8 cellular contexts compared by ENCODE assay signal in genomic region chr16:58678716-58679115, GRCh38. TPM values are rescaled to one million over a fixed set of nuclear protein-coding genes. Genes with fewer than 3 reads are reported as not detected.
DNase-seq lines count a peak whose midpoint lies in the region; ATAC-seq and TF ChIP-seq lines count a peak whose summit lies in the region.

No MANE protein-coding gene starts in this region.

- H3K9me3 ChIP-seq in sigmoid colon: no peaks in the 10 kb centered on the region
- H3K9me3 ChIP-seq in stomach: no peaks in the 10 kb centered on the region

- H3K27me3 ChIP-seq in sigmoid colon: no peaks in the 10 kb centered on the region
- no peaks in the 10 kb centered on the region for H3K27me3 ChIP-seq in stomach

- DNase-seq in DMS53 (lab: John Stamatoyannopoulos, UW) (peak; percentile 23), DMS53 treated with DMSO at 0.1 percent for 48 hours (lab: John Stamatoyannopoulos, UW; ENCODE audit: unreplicated experiment) (no peak), RKO (ENCODE audit: low spot score) (peak; percentile 49), foreskin fibroblast (peak; percentile 25 to 65), sigmoid colon (peak; percentile 71), NCI-H187 (lab: John Stamatoyannopoulos, UW) (no peak), stomach (no peak)

- WGBS in sigmoid colon, 2 donors: 73 to 83% methylated on average over 3 of the region's 3 CpGs
- WGBS in stomach, 5 donors: 54 to 68% (median 59%) methylated on average over 3 of the region's 3 CpGs

- no peak for ATAC-seq in GM18909 (IDR thresholded peaks at IDR 0.05; ENCODE audit: poor library complexity, unreplicated experiment)

- TF ChIP-seq EP300 in sigmoid colon (IDR thresholded peaks at IDR 0.05): no peak
- TF ChIP-seq EP300 in stomach (IDR thresholded peaks at IDR 0.05): no peak

- TF ChIP-seq CTCF in foreskin fibroblast (IDR thresholded peaks at IDR 0.05; ENCODE audit: low read depth, low read length): no peak
- peak in 1 of 4 experiments; percentile 27 for TF ChIP-seq CTCF in sigmoid colon (IDR thresholded peaks at IDR 0.05)
- TF ChIP-seq CTCF in stomach (IDR thresholded peaks at IDR 0.05): peak in 1 of 7 experiments; percentile 25

- no peak overlapping the region for H3K4me3 ChIP-seq in foreskin fibroblast (ENCODE audit: low read depth in 1 of 2, low read length in 2 of 2)
- no peak overlapping the region for H3K4me3 ChIP-seq in sigmoid colon
- no peak overlapping the region for H3K4me3 ChIP-seq in stomach

- H3K36me3 ChIP-seq in sigmoid colon (peaks cover 0 to 66% (median 8%) of the 10 kb centered on the region in 4 donors), stomach (peaks cover 0 to 73% (median 65%) of the 10 kb centered on the region in 4 donors)

- intact Hi-C loops in sigmoid colon (cut with DNase I): no loop called here
- intact Hi-C loops in stomach (cut with DNase I; ENCODE audit: low total_unique reads): no loop called here

- no peak overlapping the region for H3K27ac ChIP-seq in sigmoid colon
- H3K27ac ChIP-seq in stomach: no peak overlapping the region

- H3K4me1 ChIP-seq in sigmoid colon (peaks cover 0 to 10% (median 7%) of the 10 kb centered on the region in 4 donors), stomach (peaks cover 7 to 18% (median 9%) of the 10 kb centered on the region in 4 donors)

- no peak for TF ChIP-seq POLR2A in sigmoid colon (IDR thresholded peaks at IDR 0.05)
- no peak for TF ChIP-seq POLR2A in stomach (IDR thresholded peaks at IDR 0.05)

RNA-seq across cellular contexts. Expression of gene SLC38A7, which starts 5.9 kb away (rescaled TPM):
- total RNA-seq in sigmoid colon (10 to 100 TPM in 3 of 4 donors, 1 to 10 TPM in 1; 9.5 to 17.4 (median 12.1) TPM), stomach (10 to 100 TPM in 2 of 5 donors, 1 to 10 TPM in 2, under 1 TPM in 1; 0.87 to 35.6 (median 9.1) TPM)
- polyA plus RNA-seq in sigmoid colon (10 to 100 TPM in 1 of 3 donors, 1 to 10 TPM in 1, under 1 TPM in 1; 0.60 to 10.4 (median 1.8) TPM), stomach (1 to 10 TPM; 1.4 to 3.4 (median 2.9) TPM)

RNA-seq across cellular contexts. Expression of gene CNOT1, which starts 49.1 kb away (rescaled TPM):
- total RNA-seq in sigmoid colon: 100 to 1,000 TPM in 1 of 4 donors, 10 to 100 TPM in 3; 70.1 to 112 (median 84.2) TPM
- 100 to 1,000 TPM in 1 of 3 donors, 10 to 100 TPM in 2; 61.3 to 110 (median 65.0) TPM for polyA plus RNA-seq in sigmoid colon
- total RNA-seq in stomach: 100 to 1,000 TPM; 130 to 282 (median 180) TPM
- 10 to 100 TPM; 39.9 to 61.7 (median 47.4) TPM for polyA plus RNA-seq in stomach

RNA-seq across cellular contexts. Expression of gene GOT2, which starts 55.4 kb away (rescaled TPM):
- 10 to 100 TPM; 33.7 to 52.1 (median 44.4) TPM for total RNA-seq in sigmoid colon
- polyA plus RNA-seq in sigmoid colon: 10 to 100 TPM; 55.3 to 88.2 (median 84.6) TPM
- 10 to 100 TPM; 45.7 to 96.9 (median 72.9) TPM for total RNA-seq in stomach
- 10 to 100 TPM; 43.7 to 60.3 (median 52.2) TPM for polyA plus RNA-seq in stomach

Comparison
In these comparisons a context has a peak if more than half of its experiments do, and no peak if none do; other contexts are left out.
1. DNase-seq: peak in DMS53 (single experiment), RKO (single experiment), foreskin fibroblast (2 of 2) and sigmoid colon (single experiment); none in DMS53 treated with DMSO at 0.1 percent for 48 hours (single experiment), NCI-H187 (0 of 2) and stomach (single experiment).